25 cellular contexts compared by ENCODE assay signal in the genomic region with DNA sequence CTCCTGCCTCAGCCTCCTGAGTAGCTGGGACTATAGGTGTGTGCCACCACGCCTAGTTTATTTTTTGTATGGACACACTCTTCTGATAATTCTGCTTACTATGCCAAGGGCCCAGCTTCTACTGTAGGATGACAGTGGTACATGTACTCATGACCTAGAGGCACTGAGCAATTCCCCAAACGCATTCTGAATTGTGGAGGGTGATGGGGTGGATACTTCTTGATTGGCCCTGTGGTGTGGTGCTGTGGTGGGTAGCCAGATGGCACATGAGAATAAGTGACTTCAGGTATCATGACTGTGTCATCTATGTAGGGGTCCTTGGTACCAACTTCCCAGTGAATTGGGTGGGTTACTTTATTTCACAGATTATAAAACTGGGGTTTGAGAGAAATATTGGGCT.
"Had no signal": no experiment of that assay in that cellular context is flagged by ENCODE, and none has a peak within 500 bp of the region (broad histone marks: within the 10 kb centered on the region; RNA-seq: fewer than 3 reads in every experiment).

No MANE protein-coding gene starts in this region.

- H3K27ac Mint-ChIP-seq: effector memory CD8-positive, alpha-beta T cell; nephron had no signal

- H3K27me3 Mint-ChIP-seq: effector memory CD8-positive, alpha-beta T cell; stimulated activated naive CD8-positive, alpha-beta T cell treated with anti-CD3 and anti-CD28 coated beads, Interleukin-15, amount 100 ng/mL, for 72 hours had no signal

- H3K9me3 ChIP-seq: gastroesophageal sphincter, heart right ventricle, lower lobe of right lung, prostate gland, right atrium auricular region, suprapubic skin, transverse colon, vagina had no signal

- H3K36me3 ChIP-seq: gastroesophageal sphincter, heart right ventricle, lower lobe of right lung, prostate gland, right atrium auricular region, suprapubic skin, transverse colon, vagina had no signal

- H3K4me3 ChIP-seq: gastroesophageal sphincter, heart right ventricle, lower lobe of right lung, prostate gland, right atrium auricular region, smooth muscle cell, suprapubic skin, transverse colon, vagina had no signal

- H3K4me1 ChIP-seq: gastroesophageal sphincter, lower lobe of right lung, prostate gland, right atrium auricular region, vagina had no signal

- DNase-seq: cortex of kidney; effector memory CD8-positive, alpha-beta T cell; foreskin fibroblast; glutamatergic neuron; heart right ventricle; hippocampal formation; left ventricle myocardium superior; lower lobe of right lung; nucleus accumbens; stimulated activated CD4-positive, alpha-beta T cell treated with anti-CD3 and anti-CD28 coated beads, Interleukin-12 subunit alpha, Interleukin-12 subunit beta, amount 100 ng/mL, for 4 hours; stimulated activated CD4-positive, alpha-beta T cell treated with anti-CD3 and anti-CD28 coated beads, Interleukin-1b, Interleukin-23, amount 100 ng/mL, for 48 hours; stimulated activated CD4-positive, alpha-beta T cell treated with anti-CD3 and anti-CD28 coated beads, Interleukin-4, amount 100 ng/mL, for 1 hour; stimulated activated CD8-positive, alpha-beta memory T cell treated with anti-CD3 and anti-CD28 coated beads, Interleukin-4, amount 100 ng/mL, for 48 hours; stimulated activated naive CD4-positive, alpha-beta T cell; stimulated activated naive CD8-positive, alpha-beta T cell treated with anti-CD3 and anti-CD28 coated beads, Interleukin-15, amount 100 ng/mL, for 72 hours; transverse colon had no signal

- H3K9me3 Mint-ChIP-seq: effector memory CD8-positive, alpha-beta T cell; nephron; stimulated activated naive CD8-positive, alpha-beta T cell treated with anti-CD3 and anti-CD28 coated beads, Interleukin-15, amount 100 ng/mL, for 72 hours had no signal

- H3K4me3 Mint-ChIP-seq: effector memory CD8-positive, alpha-beta T cell; nephron; stimulated activated naive CD8-positive, alpha-beta T cell treated with anti-CD3 and anti-CD28 coated beads, Interleukin-15, amount 100 ng/mL, for 72 hours had no signal

- ATAC-seq: effector memory CD8-positive, alpha-beta T cell; esophagus mucosa; gastroesophageal sphincter; heart right ventricle; left ventricle myocardium superior; lower lobe of right lung; sciatic nerve; stimulated activated naive CD8-positive, alpha-beta T cell treated with anti-CD3 and anti-CD28 coated beads, Interleukin-15, amount 100 ng/mL, for 72 hours had no signal

- H3K27me3 ChIP-seq: gastroesophageal sphincter, heart right ventricle, right atrium auricular region, suprapubic skin, transverse colon, vagina had no signal
